10 cellular contexts compared by ENCODE assay signal in genomic region chr13:75715598-75716523, GRCh38.
A peak's percentile ranks its signal among the peaks of the same experiment; 100 is the strongest.
DNase-seq lines count a peak whose midpoint lies in the region; ATAC-seq, FAIRE-seq and TF ChIP-seq lines count a peak whose summit lies in the region.
"Had no signal": no experiment of that assay in that cellular context is flagged by ENCODE, and none has a peak within 500 bp of the region (broad histone marks: within the 10 kb centered on the region; RNA-seq: fewer than 3 reads in every experiment).

No MANE protein-coding gene starts in this region.

- no peaks in the 10 kb centered on the region; the same call in 2 of the 3 replicates for H3K9me3 ChIP-seq in GM12878 (replicated peaks; ENCODE audit: control insufficient read depth, insufficient read depth, low read length)
- no peaks in the 10 kb centered on the region for H3K9me3 ChIP-seq in CD4-positive, alpha-beta memory T cell (ENCODE audit: control insufficient read depth in 1 of 2, low read length in 2 of 2)

- H3K4me2 ChIP-seq in GM12878 (ENCODE audit: control insufficient read depth, insufficient read depth): no peak overlapping the region

- TF ChIP-seq RAD21 in GM12878 (IDR thresholded peaks at IDR 0.05; ENCODE audit: insufficient read depth, low read depth, low read length): no peak

- H3K79me2 ChIP-seq in GM12878 (ENCODE audit: control insufficient read depth, insufficient read depth, low read length): no peaks in the 10 kb centered on the region

- no peaks in the 10 kb centered on the region for H3K4me1 ChIP-seq in GM12878 (ENCODE audit: control insufficient read depth, insufficient read depth, low read length)
- no peaks in the 10 kb centered on the region for H3K4me1 ChIP-seq in CD4-positive, alpha-beta memory T cell (ENCODE audit: insufficient read depth, low read length)

- no peak overlapping the region for H3K27ac Mint-ChIP-seq in CD4-positive, alpha-beta memory T cell
- H3K27ac Mint-ChIP-seq: activated T-helper 1 cell treated with anti-CD3 and anti-CD28 coated beads, Interleukin-12 subunit alpha, Interleukin-12 subunit beta, Interleukin-2, Interleukin-4 antibody, amounts not matched to agents 30 ng/mL and 10 ng/mL and 1 ng/mL, durations not matched to agents 14 hours and 24 hours and 36 hours had no signal

- 48% methylated on average over 6 of the region's 6 CpGs for WGBS in GM12878 (ENCODE audit: insufficient coverage, insufficient replicate concordance, low lambda C conversion rate, missing lambda C conversion rate)

- no peak for TF ChIP-seq CTCF in GM12878 (IDR thresholded peaks at IDR 0.05 in 2 of 3, conservative IDR thresholded peaks at IDR 0.05 in 1 of 3; ENCODE audit: control insufficient read depth in 2 of 3, extremely low read depth in 1 of 3, insufficient read depth in 1 of 3, low read depth in 3 of 3, low read length in 3 of 3)

- H3K9me3 Mint-ChIP-seq in CD4-positive, alpha-beta memory T cell: peaks cover 0 to 1% (median 0%) of the 10 kb centered on the region in 8 donors
- H3K9me3 Mint-ChIP-seq: activated T-helper 1 cell treated with anti-CD3 and anti-CD28 coated beads, Interleukin-12 subunit alpha, Interleukin-12 subunit beta, Interleukin-2, Interleukin-4 antibody, amounts not matched to agents 30 ng/mL and 10 ng/mL and 1 ng/mL, durations not matched to agents 14 hours and 24 hours and 36 hours had no signal

- in situ Hi-C loops in GM12878 (cut with MboI): no loop called here

- no peaks in the 10 kb centered on the region for H3K27me3 Mint-ChIP-seq in CD4-positive, alpha-beta memory T cell

- CTCF ChIA-PET in GM12878 (lab: Yijun Ruan, JAX): interaction anchor here (0.6 to 3.1 kb wide), 8 partner anchors 9 to 85 kb away, joined by 3 to 27 read pairs (median 4); no protein-coding TSS in a partner anchor
- CTCF ChIA-PET in CD4-positive, alpha-beta memory T cell (lab: Charles Lee; ENCODE audit: partially characterized antibody): interaction anchor here (7.2 kb wide), 1 partner anchor 20 kb away, joined by 37 read pairs; no protein-coding TSS in a partner anchor

- no peaks in the 10 kb centered on the region for H4K20me1 ChIP-seq in GM12878 (ENCODE audit: control insufficient read depth, insufficient read depth)

- ATAC-seq in HG03097 (IDR thresholded peaks at IDR 0.05; ENCODE audit: low FRiP score, unreplicated experiment) (peak; percentile 73), GM12878 (peak; percentile 96)

- no peak for FAIRE-seq in GM12878 (lab: Jason Lieb, UNC)

- peak overlapping the region; percentile 35; the same call in 1 of the 2 replicates for H3K27ac ChIP-seq in GM12878 (ENCODE audit: control insufficient read depth, insufficient read depth)
- no peak overlapping the region for H3K27ac ChIP-seq in CD4-positive, alpha-beta memory T cell (ENCODE audit: low read depth, low read length)

- intact Hi-C loops in GM12878 (cut with micrococcal nuclease; ENCODE audit: unreplicated experiment): no loop called here
- intact Hi-C loops in CD4-positive, alpha-beta memory T cell (cut with micrococcal nuclease): no loop called here

- H2AFZ ChIP-seq in GM12878 (ENCODE audit: control insufficient read depth, low read depth, low read length): no peak overlapping the region

- TF ChIP-seq EP300 in GM12878 (IDR thresholded peaks at IDR 0.05; ENCODE audit: borderline replicate concordance in 1 of 2, control insufficient read depth in 1 of 2, low read depth in 2 of 2, low read length in 2 of 2): no peak

- H3K4me1 Mint-ChIP-seq in CD4-positive, alpha-beta memory T cell: peaks cover 0 to 2% (median under 1%) of the 10 kb centered on the region in 4 donors

- DNase-seq in stimulated activated CD4-positive, alpha-beta T cell treated with anti-CD3 and anti-CD28 coated beads, Interleukin-1b, Interleukin-23, amount 100 ng/mL, for 48 hours: peak; percentile 17
- DNase-seq in stimulated activated CD4-positive, alpha-beta T cell treated with anti-CD3 and anti-CD28 coated beads, Interleukin-4, amount 100 ng/mL, for 4 hours: no peak
- DNase-seq in GM12878 (ENCODE audit: low read depth, low spot score): peak; percentile 41
- no peak for DNase-seq in AG08395 (ENCODE audit: low spot score)
- DNase-seq in CD4-positive, alpha-beta memory T cell: no peak
- DNase-seq in NCI-H2196 (lab: John Stamatoyannopoulos, UW; ENCODE audit: unreplicated experiment): no peak
- DNase-seq in NCI-H2227 (lab: John Stamatoyannopoulos, UW; ENCODE audit: unreplicated experiment): no peak
- DNase-seq: NCI-H187 had no signal

- H3K4me3 Mint-ChIP-seq in CD4-positive, alpha-beta memory T cell: no peak overlapping the region
- H3K4me3 Mint-ChIP-seq: activated T-helper 1 cell treated with anti-CD3 and anti-CD28 coated beads, Interleukin-12 subunit alpha, Interleukin-12 subunit beta, Interleukin-2, Interleukin-4 antibody, amounts not matched to agents 30 ng/mL and 10 ng/mL and 1 ng/mL, durations not matched to agents 14 hours and 24 hours and 36 hours had no signal

- POLR2A ChIA-PET in GM12878 (lab: Charles Lee): interaction anchor here (0.7 to 0.9 kb wide), 3 partner anchors 47 to 110 kb away, joined by 3 to 4 read pairs (median 4); no protein-coding TSS in a partner anchor
- POLR2A ChIA-PET in CD4-positive, alpha-beta memory T cell (lab: Charles Lee; ENCODE audit: partially characterized antibody): no interaction called here

- RAD21 ChIA-PET in GM12878 (lab: Charles Lee; ENCODE audit: unreplicated experiment): interaction anchor here (1.2 to 2.5 kb wide), 6 partner anchors 11 to 154 kb away, joined by 3 to 16 read pairs (median 4); no protein-coding TSS in a partner anchor

- peaks cover 8 to 32% of the 10 kb centered on the region in 2 donors for H3K36me3 Mint-ChIP-seq in CD4-positive, alpha-beta memory T cell

- H3K36me3 ChIP-seq in GM12878 (ENCODE audit: control insufficient read depth in 2 of 2, insufficient read depth in 2 of 2, low read length in 1 of 2): no peaks in the 10 kb centered on the region
- no peaks in the 10 kb centered on the region for H3K36me3 ChIP-seq in CD4-positive, alpha-beta memory T cell (ENCODE audit: insufficient read depth, low read length)

- no peak overlapping the region for H3K9ac ChIP-seq in GM12878 (ENCODE audit: control insufficient read depth, insufficient read depth, low read length)

- TF ChIP-seq POLR2A in GM12878 (IDR thresholded peaks at IDR 0.05; ENCODE audit: low read depth, low read length): no peak

- H3K4me3 ChIP-seq in GM12878: no peak overlapping the region
- H3K4me3 ChIP-seq in CD4-positive, alpha-beta memory T cell (ENCODE audit: low read length in 2 of 2): no peak overlapping the region

- no peaks in the 10 kb centered on the region for H3K27me3 ChIP-seq in GM12878 (replicated peaks in 1 of 2; ENCODE audit: control insufficient read depth in 2 of 2, insufficient read depth in 2 of 2, low read length in 1 of 2)
- no peaks in the 10 kb centered on the region for H3K27me3 ChIP-seq in CD4-positive, alpha-beta memory T cell (ENCODE audit: insufficient read depth, low read length)

- SMC1A ChIA-PET in GM12878 (lab: Charles Lee; ENCODE audit: uncharacterized antibody, unreplicated experiment): interaction anchor here (1.1 to 4.4 kb wide), 9 partner anchors 11 to 270 kb away, joined by 3 to 25 read pairs (median 5); no protein-coding TSS in a partner anchor

- BruUV-seq in GM12878 (replicated peaks; lab: Mats Ljungman, UMichigan): no TSS peak

TF ChIP-seq in GM12878, 131 proteins besides CTCF, POLR2A, EP300 and RAD21 (continues in another document):
- peak; percentile 30 to 36; a peak in 2 of 4 replicates for TF ChIP-seq IKZF2 (IDR thresholded peaks at IDR 0.05)
- 0 out of 2 replicates have a peak, but pooled peaks have one; percentile 19 for TF ChIP-seq ATF2 (IDR thresholded peaks at IDR 0.05; ENCODE audit: low read length)
- TF ChIP-seq IRF3 (IDR thresholded peaks at IDR 0.05): no peak
- peak; percentile 77 for TF ChIP-seq CREB1 (IDR thresholded peaks at IDR 0.05; ENCODE audit: low read depth)
- TF ChIP-seq DPF2 (IDR thresholded peaks at IDR 0.05): no peak
- peak; percentile 58 for TF ChIP-seq NFIC (IDR thresholded peaks at IDR 0.05; ENCODE audit: low read depth, low read length)
- TF ChIP-seq RUNX3 (IDR thresholded peaks at IDR 0.05; ENCODE audit: low read length): peak; percentile 73
- peak; percentile 45; the same call in 1 of the 2 replicates for TF ChIP-seq JUNB (IDR thresholded peaks at IDR 0.05)
- peak in 1 of 2 experiments; percentile 91; a peak in 2 of 4 replicates for TF ChIP-seq SRF (IDR thresholded peaks at IDR 0.05; ENCODE audit: low read depth in 2 of 2, low read length in 2 of 2)
- peak; percentile 24 for TF ChIP-seq PBX3 (IDR thresholded peaks at IDR 0.05; ENCODE audit: insufficient replicate concordance, low read depth, low read length)
- TF ChIP-seq SMAD1 (IDR thresholded peaks at IDR 0.05; ENCODE audit: low read depth, partially characterized antibody): peak; percentile 87

Comparison
In these comparisons a context has a peak if more than half of its experiments do, and no peak if none do; other contexts are left out.
1. DNase-seq: peak in stimulated activated CD4-positive, alpha-beta T cell treated with anti-CD3 and anti-CD28 coated beads, Interleukin-1b, Interleukin-23, amount 100 ng/mL, for 48 hours (single experiment) and GM12878 (single experiment); none in stimulated activated CD4-positive, alpha-beta T cell treated with anti-CD3 and anti-CD28 coated beads, Interleukin-4, amount 100 ng/mL, for 4 hours (0 of 2), AG08395 (single experiment), CD4-positive, alpha-beta memory T cell (0 of 5), NCI-H2196 (single experiment) and NCI-H2227 (single experiment).